ENCODE assay signal across 23 cellular contexts in genomic region chr4:24824720-24825119, GRCh38. TPM values are rescaled to one million over a fixed set of nuclear protein-coding genes. Genes with fewer than 3 reads are reported as not detected.
"Had no signal": no experiment of that assay in that cellular context is flagged by ENCODE, and none has a peak within 500 bp of the region (broad histone marks: within the 10 kb centered on the region; RNA-seq: fewer than 3 reads in every experiment).

No MANE protein-coding gene starts in this region.

- H3K27ac ChIP-seq: cardiac muscle cell, coronary artery, right lobe of liver had no signal

- H3K27me3 ChIP-seq: cardiac muscle cell, right lobe of liver had no signal

- H3K4me3 ChIP-seq: cardiac muscle cell, coronary artery, right lobe of liver, skin epidermis had no signal

- H3K4me1 ChIP-seq: right lobe of liver had no signal

- H3K9me3 ChIP-seq: right lobe of liver had no signal

- H3K36me3 ChIP-seq: cardiac muscle cell, right lobe of liver had no signal

- ATAC-seq: activated CD8-positive, alpha-beta T cell treated with anti-CD3 and anti-CD28 coated beads for 36 hours; effector memory CD8-positive, alpha-beta T cell; esophagus mucosa; left cardiac atrium; natural killer cell treated with Interleukin-12 subunit alpha and Interleukin-12 subunit beta and Interleukin-15 and Interleukin-18, amount 100 ng/mL, for 72 hours; right lobe of liver had no signal

- DNase-seq: activated B cell treated with CpG ODN at 0.5 μM for 24 hours; activated CD4-positive, alpha-beta T cell treated with anti-CD3 and anti-CD28 coated beads, Interleukin-2, amount 50 U/mL, for 1 hour; activated CD8-positive, alpha-beta T cell treated with anti-CD3 and anti-CD28 coated beads for 36 hours; activated T-cell treated with anti-CD3 and anti-CD28 coated beads, Interleukin-2, amount 50 U/mL, for 48 hours; cerebellar nuclear complex; effector memory CD8-positive, alpha-beta T cell; foreskin melanocyte; glutamatergic neuron; islet precursor cell; left cardiac atrium; posterior cingulate gyrus; right lobe of liver; stimulated activated CD4-positive, alpha-beta T cell treated with anti-CD3 and anti-CD28 coated beads, Interleukin-12 subunit alpha, Interleukin-12 subunit beta, amount 100 ng/mL, for 4 hours; stimulated activated CD4-positive, alpha-beta T cell treated with anti-CD3 and anti-CD28 coated beads, Interleukin-4, amount 100 ng/mL, for 1 hour; substantia nigra; T-helper 1 cell had no signal

RNA-seq across cellular contexts. Expression of gene SOD3, which starts 29.3 kb away (rescaled TPM):
- total RNA-seq: activated B cell treated with CpG ODN at 0.5 μM for 24 hours; activated CD8-positive, alpha-beta T cell treated with anti-CD3 and anti-CD28 coated beads for 36 hours; activated T-helper 2 cell treated with anti-CD3 and anti-CD28 coated beads, Interferon-gamma antibody, Interleukin-2, Interleukin-4, amounts not matched to agents 10 μg/mL and 5 μg/mL and 100 μg/mL, durations not matched to agents 14 hours and 24 hours and 36 hours; mononuclear cell; natural killer cell treated with Interleukin-12 subunit alpha and Interleukin-12 subunit beta and Interleukin-15 and Interleukin-18, amount 100 ng/mL, for 72 hours had no signal
